Comparison of ENCODE assay signal across 16 cellular contexts in the genomic region with DNA sequence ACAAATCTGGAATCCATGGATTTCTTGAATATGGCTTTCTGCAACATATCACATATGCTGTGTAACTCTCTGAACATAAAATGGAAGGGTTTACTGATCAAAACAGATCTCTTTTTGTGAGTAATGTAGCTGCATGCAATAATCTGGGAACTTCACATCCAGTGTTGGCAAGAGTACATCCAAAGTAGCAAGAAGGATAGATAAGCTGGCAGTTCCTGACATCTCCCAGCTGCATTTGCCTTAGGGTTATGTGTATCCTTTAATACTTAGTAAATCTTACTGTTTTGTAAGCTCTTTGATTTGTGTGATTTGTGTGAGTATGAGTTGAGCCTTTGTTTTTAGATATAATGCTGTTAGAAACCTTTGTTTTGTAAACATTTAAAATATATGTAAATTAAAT.
"Had no signal": no experiment of that assay in that cellular context is flagged by ENCODE, and none has a peak within 500 bp of the region (broad histone marks: within the 10 kb centered on the region; RNA-seq: fewer than 3 reads in every experiment).

No MANE protein-coding gene starts in this region.

- H3K4me1 ChIP-seq: heart left ventricle, tibial nerve had no signal

- H3K27ac ChIP-seq: coronary artery, neutrophil, tibial nerve had no signal

- DNase-seq: central memory CD4-positive, alpha-beta T cell; effector CD4-positive, alpha-beta T cell; endodermal cell; erythroblast; foreskin melanocyte; islet precursor cell; mammary epithelial cell; naive thymus-derived CD4-positive, alpha-beta T cell; posterior cingulate gyrus; small intestine; stimulated activated CD4-positive, alpha-beta T cell treated with anti-CD3 and anti-CD28 coated beads, Interleukin-2, amount 100 ng/mL, for 48 hours; stimulated activated naive CD4-positive, alpha-beta T cell treated with Interleukin-2 at 50 U/mL for 16 hours had no signal

- H3K27me3 ChIP-seq: heart left ventricle, neutrophil, tibial nerve had no signal

- H3K4me3 ChIP-seq: coronary artery, heart left ventricle, tibial nerve had no signal

- H3K36me3 ChIP-seq: heart left ventricle, neutrophil, tibial nerve had no signal

- H3K9me3 ChIP-seq: heart left ventricle, neutrophil, tibial nerve had no signal

- ATAC-seq: heart left ventricle; naive thymus-derived CD4-positive, alpha-beta T cell had no signal
